ENCODE assay signal across 18 cellular contexts in the genomic region with DNA sequence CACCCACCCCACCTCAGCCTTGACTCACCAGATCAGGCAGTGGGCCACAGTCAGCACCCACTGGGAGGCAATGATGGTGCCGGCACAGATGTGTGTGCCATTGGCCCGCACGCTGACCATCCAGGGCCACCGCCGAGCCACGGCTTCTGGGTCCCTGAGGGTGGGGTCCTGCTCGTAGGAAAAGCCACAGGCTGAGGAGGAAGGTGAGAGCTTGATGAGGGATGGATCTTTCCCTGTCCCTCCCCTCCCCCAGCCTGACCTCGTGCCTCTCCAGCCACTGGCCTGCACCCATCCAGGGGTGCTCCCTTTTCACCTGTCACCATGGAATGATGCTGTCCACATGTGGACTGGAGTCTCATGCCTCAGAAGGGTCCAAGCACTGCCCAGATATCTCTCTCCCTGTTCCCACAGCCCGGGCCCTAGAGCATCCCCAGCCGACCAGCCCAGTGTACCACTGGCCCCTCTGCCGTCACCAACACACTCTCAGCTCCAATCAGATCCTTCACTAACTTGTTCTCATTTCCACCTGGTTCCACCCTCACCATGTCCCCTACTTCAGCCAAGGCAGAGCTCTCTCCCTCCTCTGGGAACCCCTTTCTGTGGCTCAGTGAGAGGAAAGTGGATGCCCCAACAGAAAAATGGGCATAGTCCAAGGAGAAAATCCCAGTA. TPM values are rescaled to one million over a fixed set of nuclear protein-coding genes. Genes with fewer than 3 reads are reported as not detected.
DNase-seq lines count a peak whose midpoint lies in the region; ATAC-seq and TF ChIP-seq lines count a peak whose summit lies in the region.
"Had no signal": no experiment of that assay in that cellular context is flagged by ENCODE, and none has a peak within 500 bp of the region (broad histone marks: within the 10 kb centered on the region; RNA-seq: fewer than 3 reads in every experiment).

No MANE protein-coding gene starts in this region.

- no peaks in the 10 kb centered on the region for H3K36me3 ChIP-seq in sigmoid colon
- no peaks in the 10 kb centered on the region for H3K36me3 ChIP-seq in PC-3 (ENCODE audit: low read depth, low read length)
- H3K36me3 ChIP-seq: BE2C, SJSA1 had no signal

- no peak overlapping the region for H2AFZ ChIP-seq in PC-3 (ENCODE audit: low read length)

- peaks cover 13% of the 10 kb centered on the region for H3K27me3 Mint-ChIP-seq in progenitor cell of endocrine pancreas

- H3K4me1 ChIP-seq in sigmoid colon: no peaks in the 10 kb centered on the region
- H3K4me1 ChIP-seq in PC-3 (ENCODE audit: insufficient read depth, low read length): no peaks in the 10 kb centered on the region
- H3K4me1 ChIP-seq: BE2C, SJSA1 had no signal

- BruUV-seq in PC-3 (replicated peaks; lab: Mats Ljungman, UMichigan): no TSS peak

- intact Hi-C loops in sigmoid colon (cut with DNase I): no loop called here
- intact Hi-C loops in PC-3 (cut with micrococcal nuclease): no loop called here

- no peaks in the 10 kb centered on the region for H3K9me3 Mint-ChIP-seq in progenitor cell of endocrine pancreas (ENCODE audit: low read depth)
- H3K9me3 Mint-ChIP-seq: CD8-positive, alpha-beta T cell had no signal

- CTCF ChIA-PET in PC-3 (lab: Charles Lee): interaction anchor here (0.5 kb wide), 1 partner anchor 88 kb away, joined by 3 read pairs; no protein-coding TSS in a partner anchor

- ATAC-seq in GM21447 (IDR thresholded peaks at IDR 0.05; ENCODE audit: unreplicated experiment) (no peak), PC-3 (no peak)
- ATAC-seq: CD8-positive, alpha-beta T cell had no signal

- H4K20me1 ChIP-seq in PC-3 (ENCODE audit: low read length): no peaks in the 10 kb centered on the region

- no peak overlapping the region for H3K4me3 Mint-ChIP-seq in progenitor cell of endocrine pancreas (ENCODE audit: low read depth)
- H3K4me3 Mint-ChIP-seq: CD8-positive, alpha-beta T cell had no signal

- H3K9me2 ChIP-seq in PC-3 (replicated peaks; ENCODE audit: low read length): no peaks in the 10 kb centered on the region

- H3K4me3 ChIP-seq in sigmoid colon (no peak overlapping the region), PC-3 (ENCODE audit: low read length) (no peak overlapping the region)
- H3K4me3 ChIP-seq: SJSA1 had no signal

- peaks cover 3% of the 10 kb centered on the region for H3K4me1 Mint-ChIP-seq in progenitor cell of endocrine pancreas (ENCODE audit: low read depth)

- H3F3A ChIP-seq in PC-3 (ENCODE audit: low read length, unreplicated experiment): no peaks in the 10 kb centered on the region

- in situ Hi-C loops in GM13976 (cut with MboI; ENCODE audit: low sequenced_read_pairs, unreplicated experiment): loop anchor here (25.0 kb wide), 2 partner anchors 172 to 647 kb away; a partner anchor contains a TSS

- H3K27me3 ChIP-seq in sigmoid colon (peaks cover 4 to 24% (median 16%) of the 10 kb centered on the region in 3 donors), PC-3 (ENCODE audit: low read length) (no peaks in the 10 kb centered on the region)
- H3K27me3 ChIP-seq: BE2C, SJSA1 had no signal

- DNase-seq in D341Med (ENCODE audit: low spot score): peak; percentile 17
- DNase-seq in GM13976 (ENCODE audit: low spot score): peak; percentile 27
- DNase-seq in islet precursor cell: peak; percentile 53
- peak; percentile 46 for DNase-seq in sigmoid colon
- DNase-seq in progenitor cell of endocrine pancreas (ENCODE audit: low spot score, unreplicated experiment): no peak
- no peak for DNase-seq in PC-3
- no peak for DNase-seq in DMS114 treated with DMSO at 0.1 percent for 48 hours (lab: John Stamatoyannopoulos, UW; ENCODE audit: unreplicated experiment)
- DNase-seq: BE2C, HCEC 1CT, MV-4-11, NCI-H1436 treated with DMSO at 0.1 percent for 48 hours, NCI-H2081 treated with DMSO at 0.1 percent for 48 hours had no signal

- no peaks in the 10 kb centered on the region for H3K36me3 Mint-ChIP-seq in progenitor cell of endocrine pancreas (ENCODE audit: insufficient read depth)
- H3K36me3 Mint-ChIP-seq: CD8-positive, alpha-beta T cell had no signal

- H3K27ac ChIP-seq in sigmoid colon (no peak overlapping the region), PC-3 (ENCODE audit: low read length) (no peak overlapping the region)
- H3K27ac ChIP-seq: SJSA1 had no signal

- WGBS in sigmoid colon, 2 donors: 91 to 92% methylated on average over 11 of the region's 11 CpGs

- H3K27ac Mint-ChIP-seq in progenitor cell of endocrine pancreas: no peak overlapping the region

- H3K4me2 ChIP-seq in PC-3 (ENCODE audit: low read length): no peak overlapping the region

- no peak for TF ChIP-seq EP300 in sigmoid colon (IDR thresholded peaks at IDR 0.05)

- H3K9me3 ChIP-seq in sigmoid colon (no peaks in the 10 kb centered on the region), PC-3 (ENCODE audit: low read length) (no peaks in the 10 kb centered on the region)
- H3K9me3 ChIP-seq: BE2C, SJSA1 had no signal

- no peak overlapping the region for H3K9ac ChIP-seq in PC-3 (ENCODE audit: low read length)

- no peaks in the 10 kb centered on the region for H3K79me2 ChIP-seq in PC-3 (ENCODE audit: low read length)

- POLR2A ChIA-PET in PC-3 (lab: Charles Lee; ENCODE audit: unreplicated experiment): no interaction called here

- no peak for TF ChIP-seq POLR2A in sigmoid colon (IDR thresholded peaks at IDR 0.05)

- TF ChIP-seq CTCF in GM13976 (IDR thresholded peaks at IDR 0.05; ENCODE audit: borderline replicate concordance, control extremely low read depth, extremely low read depth, insufficient read depth, missing control alignments) (no peak), sigmoid colon (IDR thresholded peaks at IDR 0.05) (no peak), progenitor cell of endocrine pancreas (IDR thresholded peaks at IDR 0.05; ENCODE audit: unreplicated experiment) (no peak), PC-3 (conservative IDR thresholded peaks at IDR 0.05; ENCODE audit: low read depth, low read length) (no peak)

RNA-seq across cellular contexts. Expression of a gene that starts 2.0 kb away (rescaled TPM):
- total RNA-seq in sigmoid colon (1 to 10 TPM in 1 of 4 donors, under 1 TPM in 2, not detected in 1; 0.16 to 1.1 (median 0.81) TPM), progenitor cell of endocrine pancreas (1.9 TPM in 2 replicates), PC-3 (2014; rRNA removed) (not detected in 2 replicates)
- under 1 TPM in 1 of 3 donors, not detected in 2; 0.03 TPM for polyA plus RNA-seq in sigmoid colon
- total RNA-seq: CD8-positive, alpha-beta T cell; Daoy; HT1080; RPMI7951; SJSA1 had no signal

RNA-seq across cellular contexts. Expression of a gene that starts 14.4 kb away (rescaled TPM):
- total RNA-seq in sigmoid colon (1 to 10 TPM in 2 of 4 donors, under 1 TPM in 1, not detected in 1; 0.81 to 1.8 (median 1.8) TPM), progenitor cell of endocrine pancreas (0.50 and 0.53 TPM in 2 replicates), PC-3 (2014; rRNA removed) (0.52 and 0.66 TPM in 2 replicates)
- under 1 TPM in 1 of 3 donors, not detected in 2; 0.63 TPM for polyA plus RNA-seq in sigmoid colon
- total RNA-seq: Daoy, HT1080, RPMI7951, SJSA1 had no signal

RNA-seq across cellular contexts. Expression of a gene that starts 22.2 kb away (rescaled TPM):
- total RNA-seq in sigmoid colon (10 to 100 TPM in 1 of 4 donors, 1 to 10 TPM in 3; 3.9 to 10.5 (median 4.3) TPM), progenitor cell of endocrine pancreas (3.5 and 3.7 TPM in 2 replicates), PC-3 (2014; rRNA removed) (30.1 and 36.3 TPM in 2 replicates)
- 10 to 100 TPM in 1 of 3 donors, 1 to 10 TPM in 2; 5.4 to 35.0 (median 6.0) TPM for polyA plus RNA-seq in sigmoid colon

Comparison
In these comparisons a context has a peak if more than half of its experiments do, and no peak if none do; other contexts are left out.
1. DNase-seq: peak in D341Med (single experiment), GM13976 (single experiment), islet precursor cell (single experiment) and sigmoid colon (single experiment); none in progenitor cell of endocrine pancreas (single experiment), PC-3 (single experiment) and DMS114 treated with DMSO at 0.1 percent for 48 hours (single experiment).